1 cellular context compared by ENCODE assay signal in the genomic region with DNA sequence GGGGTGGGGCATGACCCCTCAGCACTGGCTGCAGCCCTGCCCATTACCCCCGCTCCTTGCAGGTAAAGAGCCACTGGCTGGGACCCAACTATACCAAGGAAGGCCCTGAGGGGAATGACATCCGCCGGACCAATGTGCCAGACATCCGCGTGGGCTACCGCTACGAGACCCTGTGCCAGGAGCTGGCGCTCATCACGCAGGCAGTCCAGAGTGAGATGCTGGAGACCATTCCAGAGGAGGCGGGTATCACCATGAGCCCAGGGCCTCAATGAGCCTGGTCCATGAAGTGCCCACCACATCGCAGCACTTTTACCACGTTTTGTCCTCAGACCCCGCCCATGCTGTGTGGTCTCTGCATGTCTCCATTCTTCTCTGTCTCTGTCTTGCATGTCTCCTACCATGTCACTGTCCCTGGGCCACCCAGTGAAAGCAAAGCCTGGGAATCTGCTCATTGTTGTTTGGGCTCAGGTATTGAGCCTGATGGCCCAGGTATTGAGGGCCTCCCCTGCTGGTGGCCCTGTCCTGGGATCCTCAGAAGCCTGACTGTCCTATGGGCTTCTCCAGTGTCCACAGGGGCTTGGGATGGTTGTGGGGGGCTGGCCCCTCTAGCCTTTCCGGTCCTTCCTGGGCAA.
TF ChIP-seq lines count a peak whose summit lies in the region.

No MANE protein-coding gene starts in this region.

TF ChIP-seq in K562, 482 proteins besides CTCF, POLR2A, EP300 and RAD21:
- TF ChIP-seq COPS2 (conservative IDR thresholded peaks at IDR 0.05) (no peak), POLR2G (IDR thresholded peaks at IDR 0.05; ENCODE audit: low read depth, low read length) (0 out of 2 replicates have a peak, but pooled peaks have one; percentile 6), RBFOX2 (IDR thresholded peaks at IDR 0.05; ENCODE audit: low read depth, low read length) (0 out of 2 replicates have a peak, but pooled peaks have one; percentile 1), ZNF740 (CRISPR knock-in tag; IDR thresholded peaks at IDR 0.05) (peak; percentile 10; the same call in 1 of the 2 replicates), ZNF740 (tag; IDR thresholded peaks at IDR 0.05) (no peak), ZNF282 (CRISPR knock-in tag; IDR thresholded peaks at IDR 0.05) (no peak), ZBTB33 (CRISPR knock-in tag; IDR thresholded peaks at IDR 0.05) (peak; percentile 75)
